13 cellular contexts compared by ENCODE assay signal in genomic region chr4:108119199-108119800, GRCh38. TPM values are rescaled to one million over a fixed set of nuclear protein-coding genes. Genes with fewer than 3 reads are reported as not detected.
DNase-seq lines count a peak whose midpoint lies in the region; ATAC-seq, FAIRE-seq and TF ChIP-seq lines count a peak whose summit lies in the region.
"Had no signal": no experiment of that assay in that cellular context is flagged by ENCODE, and none has a peak within 500 bp of the region (broad histone marks: within the 10 kb centered on the region; RNA-seq: fewer than 3 reads in every experiment).

No MANE protein-coding gene starts in this region.

- H3K27ac ChIP-seq in KOPT-K1 (ENCODE audit: low read depth, low read length, poor library complexity, severe bottlenecking) (peak overlapping the region; percentile 51), GM12878 (ENCODE audit: control insufficient read depth, insufficient read depth) (peak overlapping the region; percentile 1; the same call in 1 of the 2 replicates)
- H3K27ac ChIP-seq: WERI-Rb-1 had no signal

- SMC1A ChIA-PET in GM12878 (lab: Charles Lee; ENCODE audit: uncharacterized antibody, unreplicated experiment) = interaction anchor here (1.2 to 6.4 kb wide), 4 partner anchors 20 to 100 kb away, joined by 3 to 44 read pairs (median 8); no protein-coding TSS in a partner anchor

- no peaks in the 10 kb centered on the region for H4K20me1 ChIP-seq in GM12878 (ENCODE audit: control insufficient read depth, insufficient read depth)

- H3K4me2 ChIP-seq in GM12878 (ENCODE audit: control insufficient read depth, insufficient read depth) = peak overlapping the region; percentile 28; the same call in 1 of the 2 replicates

- no peak for TF ChIP-seq POLR2A in GM12892 (IDR thresholded peaks at IDR 0.05; ENCODE audit: low read depth, low read length)
- no peak for TF ChIP-seq POLR2A in GM12878 (IDR thresholded peaks at IDR 0.05; ENCODE audit: low read depth, low read length)
- no peak for TF ChIP-seq POLR2A in GM12891 (IDR thresholded peaks at IDR 0.05; ENCODE audit: low read depth, low read length)

- peaks cover 29% of the 10 kb centered on the region for H3K4me1 ChIP-seq in GM12878 (ENCODE audit: control insufficient read depth, insufficient read depth, low read length)

- CTCF ChIA-PET in GM12878 (lab: Yijun Ruan, JAX) = interaction anchor here (1.1 to 1.9 kb wide), 4 partner anchors 9 to 453 kb away, joined by 3 to 8 read pairs (median 4); no protein-coding TSS in a partner anchor

- WGBS in GM12878 (ENCODE audit: insufficient coverage, insufficient replicate concordance, low lambda C conversion rate, missing lambda C conversion rate) = 71% methylated on average over 2 of the region's 2 CpGs

- RAD21 ChIA-PET in GM12878 (lab: Charles Lee; ENCODE audit: unreplicated experiment) = interaction anchor here (0.9 to 2.3 kb wide), 7 partner anchors 18 to 125 kb away, joined by 3 to 11 read pairs (median 5); partner anchors contain the start of gene LEF1

- no peak overlapping the region for H3K4me3 ChIP-seq in GM12878

- intact Hi-C loops in GM12878 (cut with micrococcal nuclease; ENCODE audit: unreplicated experiment) = loop anchor here (5.0 kb wide), 1 partner anchor 48 kb away; the partner anchor contains the start of gene LEF1

- H3K9ac ChIP-seq in GM12878 (ENCODE audit: control insufficient read depth, insufficient read depth, low read length) = no peak overlapping the region

- H2AFZ ChIP-seq in GM12878 (ENCODE audit: control insufficient read depth, low read depth, low read length) = peak overlapping the region; percentile 15; the same call in 1 of the 2 replicates

- peak; percentile 10 for ATAC-seq in GM19372 (IDR thresholded peaks at IDR 0.05; ENCODE audit: low read depth, unreplicated experiment)
- ATAC-seq in GM12878 = peak; percentile 40
- ATAC-seq in HG02970 (IDR thresholded peaks at IDR 0.05; ENCODE audit: low FRiP score, unreplicated experiment) = no peak

- POLR2A ChIA-PET in GM12878 (lab: Charles Lee) = interaction anchor here (0.5 to 1.2 kb wide), 3 partner anchors 66 to 399 kb away, joined by 3 to 7 read pairs (median 3); partner anchors contain the start of gene PAPSS1

- no peak for TF ChIP-seq RAD21 in GM12878 (IDR thresholded peaks at IDR 0.05; ENCODE audit: insufficient read depth, low read depth, low read length)

- 0 out of 4 replicates have a peak, but pooled peaks of 1 of the 2 experiments have one; percentile 33 for TF ChIP-seq EP300 in GM12878 (IDR thresholded peaks at IDR 0.05; ENCODE audit: borderline replicate concordance in 1 of 2, control insufficient read depth in 1 of 2, low read depth in 2 of 2, low read length in 2 of 2)

- FAIRE-seq in GM12892 (lab: Jason Lieb, UNC) (peak; percentile 5), GM12878 (lab: Jason Lieb, UNC) (no peak), GM12891 (lab: Jason Lieb, UNC) (no peak)
- FAIRE-seq: D721Med had no signal

- DNase-seq in GM12892 (ENCODE audit: insufficient read length) (no peak), GM12878 (ENCODE audit: low read depth, low spot score) (no peak), mesenteric fat pad (ENCODE audit: low spot score) (no peak), NCI-H82 (lab: John Stamatoyannopoulos, UW) (no peak), GM12891 (ENCODE audit: insufficient read length, low spot score) (no peak)
- DNase-seq: NCI-H446 treated with DMSO at 0.1 percent for 48 hours; occipital lobe; stimulated activated CD4-positive, alpha-beta T cell treated with anti-CD3 and anti-CD28 coated beads, Interleukin-12 subunit alpha, Interleukin-12 subunit beta, amount 100 ng/mL, for 4 hours; WERI-Rb-1 had no signal

- H3K9me3 ChIP-seq in KOPT-K1 (ENCODE audit: insufficient read depth, low read length, poor library complexity, severe bottlenecking) (no peaks in the 10 kb centered on the region), GM12878 (replicated peaks; ENCODE audit: control insufficient read depth, insufficient read depth, low read length) (no peaks in the 10 kb centered on the region)

- H3K36me3 ChIP-seq in KOPT-K1 (ENCODE audit: insufficient read depth, low read length) = peaks cover 95% of the 10 kb centered on the region
- no peaks in the 10 kb centered on the region for H3K36me3 ChIP-seq in GM12878 (ENCODE audit: control insufficient read depth in 2 of 2, insufficient read depth in 2 of 2, low read length in 1 of 2)
- H3K36me3 ChIP-seq: WERI-Rb-1 had no signal

- TF ChIP-seq CTCF in GM12878 (IDR thresholded peaks at IDR 0.05 in 2 of 3, conservative IDR thresholded peaks at IDR 0.05 in 1 of 3; ENCODE audit: control insufficient read depth in 2 of 3, extremely low read depth in 1 of 3, insufficient read depth in 1 of 3, low read depth in 3 of 3, low read length in 3 of 3) = no peak

- no TSS peak for BruUV-seq in GM12878 (replicated peaks; lab: Mats Ljungman, UMichigan)

- H3K27me3 ChIP-seq in GM12878 (replicated peaks in 1 of 2; ENCODE audit: control insufficient read depth in 2 of 2, insufficient read depth in 2 of 2, low read length in 1 of 2) = no peaks in the 10 kb centered on the region

- in situ Hi-C loops in GM12878 (cut with MboI) = no loop called here

- no peaks in the 10 kb centered on the region for H3K79me2 ChIP-seq in GM12878 (ENCODE audit: control insufficient read depth, insufficient read depth, low read length)

TF ChIP-seq in GM12878, 131 proteins besides CTCF, POLR2A, EP300 and RAD21 (continues in another document):
- TF ChIP-seq IKZF2 (IDR thresholded peaks at IDR 0.05) = peak in 1 of 2 experiments; percentile 29; a peak in 1 of 4 replicates
- TF ChIP-seq RB1 (IDR thresholded peaks at IDR 0.05; ENCODE audit: borderline replicate concordance) = no peak
- TF ChIP-seq MTA2 (IDR thresholded peaks at IDR 0.05; ENCODE audit: low read depth) = no peak
- no peak for TF ChIP-seq NKRF (conservative IDR thresholded peaks at IDR 0.05)
- no peak for TF ChIP-seq CBX5 (IDR thresholded peaks at IDR 0.05; ENCODE audit: low read depth)

TF ChIP-seq in GM12891, 5 proteins besides CTCF, POLR2A, EP300 and RAD21:
- no peak for TF ChIP-seq POLR2AphosphoS5 (IDR thresholded peaks at IDR 0.05; ENCODE audit: low read depth, low read length)
- TF ChIP-seq POU2F2 (IDR thresholded peaks at IDR 0.05; ENCODE audit: low read depth, low read length) = no peak
- TF ChIP-seq TAF1 (IDR thresholded peaks at IDR 0.05; ENCODE audit: low read depth, low read length) = no peak
- no peak for TF ChIP-seq PAX5 (IDR thresholded peaks at IDR 0.05; ENCODE audit: insufficient read depth, low read length, severe bottlenecking)
- TF ChIP-seq SPI1 (IDR thresholded peaks at IDR 0.05; ENCODE audit: low read depth, low read length) = no peak

RNA-seq across cellular contexts. Expression of gene LEF1, which starts 49.4 kb away (rescaled TPM):
- polyA plus RNA-seq in GM12892 (2012; ENCODE audit: missing spikeins) = 20.9 TPM
- 14.4 and 16.8 TPM in 2 replicates for total RNA-seq in GM12878 (2013; cell fraction: nucleolus; rRNA removed)
- 22.7 and 23.9 TPM in 2 replicates for total RNA-seq in GM12878 (2014; rRNA removed)
- total RNA-seq in GM12878 (2014; rRNA removed; fragmentation: Illumina TruSeq; extraction: Trizol) = 24.3 and 24.5 TPM in 2 replicates
- 18.0 and 18.4 TPM in 2 replicates for total RNA-seq in GM12878 (2021)
- 8.4 TPM for polyA plus RNA-seq in GM12878 (2011; ENCODE audit: low read depth)
- polyA plus RNA-seq in GM12878 (2011; rRNA removed) = 10.4 and 12.7 TPM in 2 replicates
- polyA plus RNA-seq in GM12878 (2011; cell fraction: cytosol; rRNA removed) = 9.4 and 10.7 TPM in 2 replicates
- 7.4 and 9.6 TPM in 2 replicates for polyA plus RNA-seq in GM12878 (2011; cell fraction: nucleus; rRNA removed)
- polyA plus RNA-seq in GM12878 (2012) = 10.2 and 12.1 TPM in 2 replicates
- polyA plus RNA-seq in GM12878 (2014; fragmentation: Illumina TruSeq; extraction: Trizol) = 38.1 and 53.6 TPM in 2 replicates
- 10 to 100 TPM; 10.2 to 10.5 TPM for polyA plus RNA-seq in GM12878 (2014; fragmentation: Nextera tagmentation; extraction: Ambion mirVana)
- 14.9 and 20.5 TPM in 2 replicates for polyA plus RNA-seq in GM12878 (2014; rRNA removed)
- 10 to 100 TPM; 16.7 to 23.5 TPM for polyA plus RNA-seq in GM12878 (2016; fragmentation: Nextera tagmentation; extraction: Ambion mirVana)
- 15.9 and 18.7 TPM in 2 replicates for polyA minus RNA-seq in GM12878 (2011; rRNA and poly(A)+ RNA removed)
- polyA minus RNA-seq in GM12878 (2011; cell fraction: cytosol; rRNA and poly(A)+ RNA removed) = 2.7 and 3.7 TPM in 2 replicates
- 6.0 and 11.5 TPM in 2 replicates for polyA minus RNA-seq in GM12878 (2011; cell fraction: nucleus; rRNA and poly(A)+ RNA removed)
- 3.1 TPM for total RNA-seq in mesenteric fat pad
- polyA plus RNA-seq in GM12891 (2012; ENCODE audit: low read depth, missing spikeins) = 1.4 TPM
